Comparison of ENCODE assay signal across 11 cellular contexts in genomic region chr1:44777969-44778635, GRCh38. TPM values are rescaled to one million over a fixed set of nuclear protein-coding genes. Genes with fewer than 3 reads are reported as not detected.
A peak's percentile ranks its signal among the peaks of the same experiment; 100 is the strongest.
DNase-seq lines count a peak whose midpoint lies in the region; ATAC-seq and TF ChIP-seq lines count a peak whose summit lies in the region.
"Had no signal": no experiment of that assay in that cellular context is flagged by ENCODE, and none has a peak within 500 bp of the region (broad histone marks: within the 10 kb centered on the region; RNA-seq: fewer than 3 reads in every experiment).

No MANE protein-coding gene starts in this region.

- WGBS in endodermal cell (ENCODE audit: insufficient coverage in 1 of 2, insufficient read length in 1 of 2), 2 experiments, result 92 to 98% methylated on average over 12 to 13 of the region's 13 CpGs

- ATAC-seq in RWPE2 (ENCODE audit: low read depth), result no peak
- ATAC-seq in stimulated activated memory B cell treated with anti-CD40 and anti-IgM and Interleukin-4, amounts not matched to agents 10 μg/mL and 1 μg/mL and 100 μg/mL, for 72 hours, result no peak

- peaks cover 45% of the 10 kb centered on the region for H3K4me1 Mint-ChIP-seq in activated naive CD4-positive, alpha-beta T cell treated with anti-CD3 and anti-CD28 coated beads, Interleukin-2, amount 50 U/mL, for 24 hours
- peaks cover 17% of the 10 kb centered on the region for H3K4me1 Mint-ChIP-seq in endodermal cell
- peaks cover 53% of the 10 kb centered on the region for H3K4me1 Mint-ChIP-seq in stimulated activated memory B cell treated with anti-CD40 and anti-IgM and Interleukin-4, amounts not matched to agents 10 μg/mL and 1 μg/mL and 100 μg/mL, for 72 hours

- no peaks in the 10 kb centered on the region for H3K9me3 Mint-ChIP-seq in activated naive CD4-positive, alpha-beta T cell treated with anti-CD3 and anti-CD28 coated beads, Interleukin-2, amount 50 U/mL, for 24 hours
- no peaks in the 10 kb centered on the region for H3K9me3 Mint-ChIP-seq in endodermal cell
- H3K9me3 Mint-ChIP-seq in stimulated activated memory B cell treated with anti-CD40 and anti-IgM and Interleukin-4, amounts not matched to agents 10 μg/mL and 1 μg/mL and 100 μg/mL, for 72 hours, result no peaks in the 10 kb centered on the region

- H3K4me3 Mint-ChIP-seq in activated naive CD4-positive, alpha-beta T cell treated with anti-CD3 and anti-CD28 coated beads, Interleukin-2, amount 50 U/mL, for 24 hours, result peak overlapping the region; percentile 97
- H3K4me3 Mint-ChIP-seq in endodermal cell, result peak overlapping the region; percentile 87
- H3K4me3 Mint-ChIP-seq in stimulated activated memory B cell treated with anti-CD40 and anti-IgM and Interleukin-4, amounts not matched to agents 10 μg/mL and 1 μg/mL and 100 μg/mL, for 72 hours, result peak overlapping the region; percentile 93

- no peak overlapping the region for H3K9ac ChIP-seq in endodermal cell (ENCODE audit: extremely low read depth, low read length, poor library complexity, severe bottlenecking)

- H3K36me3 ChIP-seq in RWPE2 (ENCODE audit: low read depth), result peaks cover 59% of the 10 kb centered on the region
- peaks cover 38% of the 10 kb centered on the region for H3K36me3 ChIP-seq in endodermal cell (ENCODE audit: control insufficient read depth, insufficient read depth, low read length)

- H3K4me3 ChIP-seq in RWPE2 (ENCODE audit: severe bottlenecking), result no peak overlapping the region
- peak overlapping the region; percentile 98 for H3K4me3 ChIP-seq in endodermal cell (ENCODE audit: low read length)

- H3K27ac ChIP-seq in RWPE2 (ENCODE audit: poor library complexity, severe bottlenecking) (peak overlapping the region; percentile 87), endodermal cell (ENCODE audit: low read depth, low read length) (no peak overlapping the region)

- H3K27me3 Mint-ChIP-seq in activated naive CD4-positive, alpha-beta T cell treated with anti-CD3 and anti-CD28 coated beads, Interleukin-2, amount 50 U/mL, for 24 hours, result no peaks in the 10 kb centered on the region
- no peaks in the 10 kb centered on the region for H3K27me3 Mint-ChIP-seq in endodermal cell (ENCODE audit: insufficient read depth)
- H3K27me3 Mint-ChIP-seq in stimulated activated memory B cell treated with anti-CD40 and anti-IgM and Interleukin-4, amounts not matched to agents 10 μg/mL and 1 μg/mL and 100 μg/mL, for 72 hours, result no peaks in the 10 kb centered on the region

- H3K27me3 ChIP-seq in RWPE2 (ENCODE audit: insufficient read depth, poor library complexity, severe bottlenecking), result no peaks in the 10 kb centered on the region
- H3K27me3 ChIP-seq in endodermal cell (ENCODE audit: control insufficient read depth, insufficient read depth, low read length, poor library complexity, severe bottlenecking), result no peaks in the 10 kb centered on the region

- peaks cover 38% of the 10 kb centered on the region for H3K36me3 Mint-ChIP-seq in activated naive CD4-positive, alpha-beta T cell treated with anti-CD3 and anti-CD28 coated beads, Interleukin-2, amount 50 U/mL, for 24 hours
- peaks cover 57% of the 10 kb centered on the region for H3K36me3 Mint-ChIP-seq in endodermal cell (ENCODE audit: low read depth)
- H3K36me3 Mint-ChIP-seq in stimulated activated memory B cell treated with anti-CD40 and anti-IgM and Interleukin-4, amounts not matched to agents 10 μg/mL and 1 μg/mL and 100 μg/mL, for 72 hours, result peaks cover 61% of the 10 kb centered on the region

- H3K4me1 ChIP-seq in RWPE2 (ENCODE audit: insufficient read depth, poor library complexity, severe bottlenecking) (peaks cover 7% of the 10 kb centered on the region), endodermal cell (ENCODE audit: control insufficient read depth, insufficient read depth, low read length) (no peaks in the 10 kb centered on the region)

- no peak for DNase-seq in activated naive CD4-positive, alpha-beta T cell (lab: John Stamatoyannopoulos, UW)
- no peak for DNase-seq in RWPE2 (ENCODE audit: low spot score)
- DNase-seq in endodermal cell, result no peak
- DNase-seq in germinal center (ENCODE audit: low spot score), result no peak
- DNase-seq in stimulated activated CD4-positive, alpha-beta T cell treated with anti-CD3 and anti-CD28 coated beads, Interleukin-4, amount 100 ng/mL, for 24 hours, result no peak
- DNase-seq in medulla oblongata (ENCODE audit: extremely low spot score), result no peak
- DNase-seq: DMS153; effector CD8-positive, alpha-beta T cell had no signal

- H3K27ac Mint-ChIP-seq in activated naive CD4-positive, alpha-beta T cell treated with anti-CD3 and anti-CD28 coated beads, Interleukin-2, amount 50 U/mL, for 24 hours, result peak overlapping the region; percentile 95
- peak overlapping the region; percentile 73 for H3K27ac Mint-ChIP-seq in endodermal cell
- peak overlapping the region; percentile 96 for H3K27ac Mint-ChIP-seq in stimulated activated memory B cell treated with anti-CD40 and anti-IgM and Interleukin-4, amounts not matched to agents 10 μg/mL and 1 μg/mL and 100 μg/mL, for 72 hours

- H3K9me3 ChIP-seq in RWPE2 (ENCODE audit: severe bottlenecking) (no peaks in the 10 kb centered on the region), endodermal cell (ENCODE audit: control insufficient read depth, low read length) (no peaks in the 10 kb centered on the region)

- TF ChIP-seq CTCF in RWPE2 (IDR thresholded peaks at IDR 0.05; ENCODE audit: poor library complexity, severe bottlenecking) (no peak), endodermal cell (conservative IDR thresholded peaks at IDR 0.05) (no peak)

RNA-seq across cellular contexts. Expression of gene RPS8, which starts 2.8 kb away (rescaled TPM):
- total RNA-seq in endodermal cell, result 1,000 to 10,000 TPM; 2,014 to 2,050 TPM
- 2,479 TPM for polyA plus RNA-seq in endodermal cell (2013, experiment 1 of 2)
- 2,415 TPM for polyA plus RNA-seq in endodermal cell (2013, experiment 2 of 2)

RNA-seq across cellular contexts. Expression of gene BEST4, which starts 9.9 kb away (rescaled TPM):
- 1 to 10 TPM; 1.6 to 2.3 TPM for total RNA-seq in endodermal cell
- polyA plus RNA-seq in endodermal cell (2013, experiment 1 of 2), result 0.89 TPM
- 0.99 TPM for polyA plus RNA-seq in endodermal cell (2013, experiment 2 of 2)
- polyA plus RNA-seq: liver had no signal

RNA-seq across cellular contexts. Expression of gene PLK3, which starts 22.1 kb away (rescaled TPM):
- 1 to 10 TPM; 3.3 to 9.0 TPM for total RNA-seq in endodermal cell
- 27.1 TPM for polyA plus RNA-seq in endodermal cell (2013, experiment 1 of 2)
- polyA plus RNA-seq in endodermal cell (2013, experiment 2 of 2), result 21.7 TPM

RNA-seq across cellular contexts. Expression of gene DYNLT4, which starts 29.0 kb away (rescaled TPM):
- total RNA-seq in endodermal cell, result under 1 TPM in 1 of 2 donors, not detected in 1; 0.64 TPM
- polyA plus RNA-seq in endodermal cell (2013, experiment 1 of 2), result not detected
- not detected for polyA plus RNA-seq in endodermal cell (2013, experiment 2 of 2)

RNA-seq across cellular contexts. Expression of gene BTBD19, which starts 30.2 kb away (rescaled TPM):
- total RNA-seq in endodermal cell, result 1 to 10 TPM; 7.4 to 7.9 TPM
- 3.2 TPM for polyA plus RNA-seq in endodermal cell (2013, experiment 1 of 2)
- polyA plus RNA-seq in endodermal cell (2013, experiment 2 of 2), result 3.9 TPM
